22 cellular contexts compared by ENCODE assay signal in the genomic region with DNA sequence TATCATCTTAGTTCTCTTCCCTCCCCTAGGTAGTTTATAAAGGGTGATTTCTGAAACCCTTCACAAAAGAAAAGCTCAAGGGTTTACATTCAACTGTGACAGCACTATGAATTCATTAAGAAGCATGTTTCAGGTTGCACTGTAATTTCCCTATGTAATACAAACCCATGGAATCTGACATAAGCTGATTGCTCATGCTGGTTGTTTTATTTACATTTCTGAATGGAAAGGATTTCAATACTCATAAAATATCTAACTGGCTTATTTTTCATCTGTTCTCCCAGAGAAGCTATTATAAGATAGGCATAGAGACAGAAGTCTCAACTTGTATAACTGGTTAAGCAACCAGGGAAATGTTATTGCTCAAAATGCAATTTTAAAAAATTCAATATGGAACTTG. TPM values are rescaled to one million over a fixed set of nuclear protein-coding genes. Genes with fewer than 3 reads are reported as not detected.
A peak's percentile ranks its signal among the peaks of the same experiment; 100 is the strongest.
DNase-seq lines count a peak whose midpoint lies in the region; ATAC-seq and TF ChIP-seq lines count a peak whose summit lies in the region.
"Had no signal": no experiment of that assay in that cellular context is flagged by ENCODE, and none has a peak within 500 bp of the region (broad histone marks: within the 10 kb centered on the region; RNA-seq: fewer than 3 reads in every experiment).

No MANE protein-coding gene starts in this region.

- H3K9me3 ChIP-seq in AG04450 (ENCODE audit: control insufficient read depth, insufficient read depth, low read length): no peaks in the 10 kb centered on the region
- H3K9me3 ChIP-seq: A549; BLaER1 treated with 17β-estradiol and CSF1 and Interleukin-3, amounts not matched to agents 10 nM and 100 nM; ovary had no signal

- H3K27me3 ChIP-seq in AG04450 (ENCODE audit: control insufficient read depth, insufficient read depth, low read length) (peaks cover 4% of the 10 kb centered on the region), brain microvascular endothelial cell (replicated peaks) (no peaks in the 10 kb centered on the region), foreskin keratinocyte (no peaks in the 10 kb centered on the region)
- H3K27me3 ChIP-seq: BLaER1 treated with 17β-estradiol and CSF1 and Interleukin-3, amounts not matched to agents 10 nM and 100 nM; ovary had no signal

- no peak overlapping the region for H3K4me3 ChIP-seq in AG04450 (ENCODE audit: low read depth, low read length)
- no peak overlapping the region for H3K4me3 ChIP-seq in LNCaP clone FGC (ENCODE audit: low read depth, low read length)
- H3K4me3 ChIP-seq in brain microvascular endothelial cell (ENCODE audit: low read depth, low read length): no peak overlapping the region
- H3K4me3 ChIP-seq: A549; BLaER1 treated with 17β-estradiol and CSF1 and Interleukin-3, amounts not matched to agents 10 nM and 100 nM; ovary had no signal

- no peak for TF ChIP-seq CTCF in AG04450 (IDR thresholded peaks at IDR 0.05; ENCODE audit: low read depth, low read length)
- no peak for TF ChIP-seq CTCF in LNCaP clone FGC (IDR thresholded peaks at IDR 0.05; ENCODE audit: control insufficient read depth, extremely low read depth, insufficient read depth)
- TF ChIP-seq CTCF in brain microvascular endothelial cell (IDR thresholded peaks at IDR 0.05; ENCODE audit: low read depth, low read length, missing control alignments): no peak
- TF ChIP-seq CTCF in foreskin keratinocyte (conservative IDR thresholded peaks at IDR 0.05): no peak

- no peaks in the 10 kb centered on the region for H3K4me1 ChIP-seq in foreskin keratinocyte
- H3K4me1 ChIP-seq: A549; BLaER1 treated with 17β-estradiol and CSF1 and Interleukin-3, amounts not matched to agents 10 nM and 100 nM had no signal

- CTCF ChIA-PET in AG04450 (lab: Charles Lee): interaction anchor here (0.9 to 4.3 kb wide), 4 partner anchors 14 to 135 kb away, joined by 3 to 29 read pairs (median 4); no protein-coding TSS in a partner anchor
- CTCF ChIA-PET in HEK293T (lab: Yijun Ruan, JAX): no interaction called here

- POLR2A ChIA-PET in AG04450 (lab: Yijun Ruan, JAX): interaction anchor here (0.7 to 1.9 kb wide), 6 partner anchors 14 to 1230 kb away, joined by 4 to 10 read pairs (median 6); a partner anchor contains a TSS
- POLR2A ChIA-PET in HEK293T (lab: Yijun Ruan, JAX): no interaction called here

- no peak for DNase-seq in AG04450 (ENCODE audit: low read depth, low spot score)
- peak; percentile 71 for DNase-seq in LNCaP clone FGC (ENCODE audit: low read depth)
- DNase-seq in brain microvascular endothelial cell: no peak
- DNase-seq in foreskin keratinocyte: peak; percentile 56 to 65
- no peak for DNase-seq in NCI-H1694 (lab: John Stamatoyannopoulos, UW)
- DNase-seq in HEK293T (ENCODE audit: extremely low spot score): no peak
- DNase-seq in GM19238 (ENCODE audit: insufficient read length, low spot score): no peak
- DNase-seq: activated CD4-positive, alpha-beta T cell treated with anti-CD3 and anti-CD28 coated beads for 4 hours; cortex of kidney; GOT3; kidney glomerular epithelial cell; naive B cell; NCI-H187 treated with DMSO at 0.1 percent for 48 hours; NCI-H510A treated with DMSO at 0.1 percent for 48 hours; ovary; right cardiac atrium; Right ventricle myocardium superior had no signal

- no peaks in the 10 kb centered on the region for H3K36me3 ChIP-seq in brain microvascular endothelial cell (replicated peaks)
- H3K36me3 ChIP-seq: ovary had no signal

- ATAC-seq in foreskin keratinocyte (no peak), GM19324 (IDR thresholded peaks at IDR 0.05; ENCODE audit: low FRiP score, unreplicated experiment) (no peak)
- ATAC-seq: A549; activated naive CD4-positive, alpha-beta T cell treated with anti-CD3 and anti-CD28 coated beads, Interleukin-2, amount 50 U/mL, for 72 hours; right cardiac atrium had no signal

- in situ Hi-C loops in brain microvascular endothelial cell (cut with HindIII; ENCODE audit: low pct_ligation_motif_present, low sequenced_read_pairs): no loop called here

- H3K27ac ChIP-seq in AG04450 (ENCODE audit: low read depth, low read length) (peak overlapping the region; percentile 23), brain microvascular endothelial cell (peak overlapping the region; percentile 87), foreskin keratinocyte (no peak overlapping the region)
- H3K27ac ChIP-seq: A549; BLaER1 treated with 17β-estradiol and CSF1 and Interleukin-3, amounts not matched to agents 10 nM and 100 nM; KMS-11; ovary had no signal

TF ChIP-seq in HEK293T, 16 proteins besides CTCF, POLR2A, EP300 and RAD21:
- TF ChIP-seq BHLHE40 (IDR thresholded peaks at IDR 0.05; ENCODE audit: borderline replicate concordance) (no peak), CTBP1 (IDR thresholded peaks at IDR 0.05; ENCODE audit: borderline replicate concordance) (no peak), L3MBTL2 (conservative IDR thresholded peaks at IDR 0.05) (no peak), ARNT (IDR thresholded peaks at IDR 0.05) (no peak), LEF1 (IDR thresholded peaks at IDR 0.05; ENCODE audit: borderline replicate concordance) (no peak), FOXK2 (IDR thresholded peaks at IDR 0.05) (no peak), ELF4 (IDR thresholded peaks at IDR 0.05) (no peak), FOXA1 (IDR thresholded peaks at IDR 0.05) (no peak), SP1 (IDR thresholded peaks at IDR 0.05) (no peak), TARDBP (IDR thresholded peaks at IDR 0.05) (no peak), SUZ12 (IDR thresholded peaks at IDR 0.05) (no peak), NFRKB (IDR thresholded peaks at IDR 0.05) (no peak)
- TF ChIP-seq, protein P1, sequence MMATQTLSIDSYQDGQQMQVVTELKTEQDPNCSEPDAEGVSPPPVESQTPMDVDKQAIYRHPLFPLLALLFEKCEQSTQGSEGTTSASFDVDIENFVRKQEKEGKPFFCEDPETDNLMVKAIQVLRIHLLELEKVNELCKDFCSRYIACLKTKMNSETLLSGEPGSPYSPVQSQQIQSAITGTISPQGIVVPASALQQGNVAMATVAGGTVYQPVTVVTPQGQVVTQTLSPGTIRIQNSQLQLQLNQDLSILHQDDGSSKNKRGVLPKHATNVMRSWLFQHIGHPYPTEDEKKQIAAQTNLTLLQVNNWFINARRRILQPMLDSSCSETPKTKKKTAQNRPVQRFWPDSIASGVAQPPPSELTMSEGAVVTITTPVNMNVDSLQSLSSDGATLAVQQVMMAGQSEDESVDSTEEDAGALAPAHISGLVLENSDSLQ (IDR thresholded peaks at IDR 0.05): no peak

RNA-seq across cellular contexts. Expression of a gene that starts 20.5 kb away (rescaled TPM):
- polyA plus RNA-seq in AG04450 (2011; rRNA removed): 2.7 and 2.8 TPM in 2 replicates
- polyA minus RNA-seq in AG04450 (2011; rRNA and poly(A)+ RNA removed): 3.8 and 4.2 TPM in 2 replicates
- total RNA-seq in foreskin keratinocyte: 0.61 and 0.74 TPM in 2 replicates
- 0.19 and 0.21 TPM in 2 replicates for polyA plus RNA-seq in foreskin keratinocyte

Comparison
In these comparisons a context has a peak if more than half of its experiments do, and no peak if none do; other contexts are left out.
1. DNase-seq: peak in LNCaP clone FGC (single experiment) and foreskin keratinocyte (2 of 2); none in AG04450 (single experiment), brain microvascular endothelial cell (single experiment), NCI-H1694 (single experiment), HEK293T (single experiment) and GM19238 (single experiment).